Comparison of ENCODE assay signal across 21 cellular contexts in the genomic region with DNA sequence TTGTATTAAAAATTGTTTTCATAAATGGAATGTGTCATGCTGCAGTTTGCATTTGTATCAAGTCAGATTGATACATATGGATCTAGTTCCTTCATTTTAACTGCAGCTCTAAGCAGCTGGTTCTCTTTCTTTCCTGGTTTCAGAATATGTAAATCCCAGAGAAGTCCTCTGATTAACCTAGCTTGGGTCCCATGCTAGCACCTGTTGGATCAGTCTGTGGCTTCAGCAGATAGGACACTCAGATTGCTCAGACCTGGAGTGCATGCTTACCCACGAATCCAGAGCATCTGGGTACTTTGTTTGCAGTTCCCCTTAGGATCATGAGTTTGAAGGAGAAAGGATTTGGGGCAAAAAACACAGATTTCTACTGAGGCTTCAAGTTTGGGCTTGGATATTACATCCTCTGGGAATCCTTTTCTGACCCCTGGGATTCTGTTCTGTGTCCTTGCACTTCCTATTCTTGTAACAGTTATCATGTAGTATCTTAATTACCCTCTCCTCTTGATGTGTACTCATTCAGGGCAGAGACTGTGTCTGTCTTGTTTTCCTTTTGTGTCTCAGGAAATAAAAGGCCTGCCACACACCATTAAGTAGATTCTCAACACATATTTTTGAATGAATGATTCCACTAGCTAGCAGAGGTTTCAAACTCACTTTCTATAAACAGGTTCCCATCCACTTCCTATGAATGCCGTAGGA.
A peak's percentile ranks its signal among the peaks of the same experiment; 100 is the strongest.
DNase-seq lines count a peak whose midpoint lies in the region; ATAC-seq and TF ChIP-seq lines count a peak whose summit lies in the region.
"Had no signal": no experiment of that assay in that cellular context is flagged by ENCODE, and none has a peak within 500 bp of the region (broad histone marks: within the 10 kb centered on the region; RNA-seq: fewer than 3 reads in every experiment).

No MANE protein-coding gene starts in this region.

- peak overlapping the region; percentile 19 for H3K4me2 ChIP-seq in Loucy (ENCODE audit: low read depth, low read length, poor library complexity, severe bottlenecking)

- H3K9me3 ChIP-seq in Loucy (ENCODE audit: insufficient read depth, low read depth, low read length) (no peaks in the 10 kb centered on the region), tibial artery (no peaks in the 10 kb centered on the region)
- H3K9me3 ChIP-seq: HAP-1 had no signal

- no peak overlapping the region for H3K9ac ChIP-seq in Loucy (ENCODE audit: low read depth, low read length, poor library complexity, severe bottlenecking)

- H3K27ac ChIP-seq in substantia nigra (ENCODE audit: low read depth, low read length, poor library complexity, severe bottlenecking) (peak overlapping the region; percentile 33), tibial artery (no peak overlapping the region)
- H3K27ac ChIP-seq: HL-60, RWPE1 had no signal

- H3K27me3 ChIP-seq in Loucy (ENCODE audit: insufficient read depth, low read length, poor library complexity, severe bottlenecking) (no peaks in the 10 kb centered on the region), tibial artery (no peaks in the 10 kb centered on the region)

- ATAC-seq in left ventricle myocardium superior (peak; percentile 50), WTC11 (peak; percentile 59)
- ATAC-seq: PC-3 had no signal

- POLR2A ChIA-PET in WTC11 (lab: Charles Lee): no interaction called here
- POLR2A ChIA-PET in activated CD4-positive, alpha-beta T cell treated with anti-CD3 and anti-CD28 coated beads, Interleukin-2, amount 10 ng/mL, durations not matched to agents 7 days and 5 days (lab: Charles Lee): no interaction called here

- peaks cover 6% of the 10 kb centered on the region; the same call in 1 of the 2 replicates for H3K79me2 ChIP-seq in Loucy (ENCODE audit: insufficient read depth, low read length)

- H3K9me3 Mint-ChIP-seq in WTC11: no peaks in the 10 kb centered on the region
- no peaks in the 10 kb centered on the region for H3K9me3 Mint-ChIP-seq in activated CD4-positive, alpha-beta T cell treated with anti-CD3 and anti-CD28 coated beads, Interleukin-2, amount 10 ng/mL, durations not matched to agents 7 days and 5 days
- H3K9me3 Mint-ChIP-seq: CD8-positive, alpha-beta memory T cell had no signal

- H3K27ac Mint-ChIP-seq in WTC11: peak overlapping the region; percentile 64; the same call in 1 of the 2 replicates
- H3K27ac Mint-ChIP-seq in activated CD4-positive, alpha-beta T cell treated with anti-CD3 and anti-CD28 coated beads, Interleukin-2, amount 10 ng/mL, durations not matched to agents 7 days and 5 days: no peak overlapping the region

- DNase-seq in left ventricle myocardium superior (no peak), cardiac septum (ENCODE audit: low spot score) (no peak), WTC11 (ENCODE audit: low spot score) (no peak), substantia nigra (lab: John Stamatoyannopoulos, UW) (no peak), tibial artery (no peak), COLO668 (lab: John Stamatoyannopoulos, UW; ENCODE audit: unreplicated experiment) (no peak)
- DNase-seq in activated CD4-positive, alpha-beta T cell treated with anti-CD3 and anti-CD28 coated beads, Interleukin-2, amount 10 ng/mL, durations not matched to agents 7 days and 5 days: no peak
- DNase-seq: ACHN; C1 segment of cervical spinal cord; CD8-positive, alpha-beta memory T cell; DND-41; IMR-90; MM.1S; NCI-H1092; NCI-H187; PC-3; T-helper 1 cell had no signal

- H4K20me1 ChIP-seq in Loucy (ENCODE audit: insufficient read depth, low read length, poor library complexity, severe bottlenecking): no peaks in the 10 kb centered on the region

- H3K4me1 Mint-ChIP-seq in WTC11: peaks cover 50% of the 10 kb centered on the region
- H3K4me1 Mint-ChIP-seq in activated CD4-positive, alpha-beta T cell treated with anti-CD3 and anti-CD28 coated beads, Interleukin-2, amount 10 ng/mL, durations not matched to agents 7 days and 5 days: peaks cover 1% of the 10 kb centered on the region

- H3K36me3 ChIP-seq in Loucy (ENCODE audit: insufficient read depth, low read length) (peaks cover 15% of the 10 kb centered on the region; the same call in 1 of the 2 replicates), tibial artery (no peaks in the 10 kb centered on the region)
- H3K36me3 ChIP-seq: HAP-1 had no signal

- intact Hi-C loops in left ventricle myocardium superior (cut with micrococcal nuclease): no loop called here
- intact Hi-C loops in cardiac septum (cut with DNase I): no loop called here
- intact Hi-C loops in tibial artery (cut with DNase I; ENCODE audit: low total_unique reads): no loop called here

- CTCF ChIA-PET in WTC11 (lab: Charles Lee): interaction anchor here (1.4 kb wide), 1 partner anchor 142 kb away, joined by 3 read pairs; a partner anchor contains a TSS
- CTCF ChIA-PET in activated CD4-positive, alpha-beta T cell treated with anti-CD3 and anti-CD28 coated beads, Interleukin-2, amount 10 ng/mL, durations not matched to agents 7 days and 5 days (lab: Charles Lee): interaction anchor here (1.3 to 2.3 kb wide), 2 partner anchors 11 to 37 kb away, joined by 3 to 4 read pairs; no protein-coding TSS in a partner anchor

- H3K4me3 ChIP-seq in Loucy (ENCODE audit: low read length, poor library complexity, severe bottlenecking) (no peak overlapping the region), tibial artery (no peak overlapping the region)
- H3K4me3 ChIP-seq: HAP-1 had no signal

- peaks cover 1% of the 10 kb centered on the region for H3K36me3 Mint-ChIP-seq in WTC11
- no peaks in the 10 kb centered on the region for H3K36me3 Mint-ChIP-seq in activated CD4-positive, alpha-beta T cell treated with anti-CD3 and anti-CD28 coated beads, Interleukin-2, amount 10 ng/mL, durations not matched to agents 7 days and 5 days (ENCODE audit: low read depth)
- H3K36me3 Mint-ChIP-seq: CD8-positive, alpha-beta memory T cell had no signal

- TF ChIP-seq CTCF in Loucy (conservative IDR thresholded peaks at IDR 0.05; ENCODE audit: low read length) (no peak), WTC11 (IDR thresholded peaks at IDR 0.05) (no peak), tibial artery (IDR thresholded peaks at IDR 0.05) (no peak)

- no peak overlapping the region for H2AFZ ChIP-seq in Loucy (ENCODE audit: low read length)

- 0 out of 2 replicates have a peak, but pooled peaks cover 2% of the 10 kb centered on the region for H3F3A ChIP-seq in Loucy (ENCODE audit: low read depth)

- H3K4me3 Mint-ChIP-seq in WTC11: no peak overlapping the region
- no peak overlapping the region for H3K4me3 Mint-ChIP-seq in activated CD4-positive, alpha-beta T cell treated with anti-CD3 and anti-CD28 coated beads, Interleukin-2, amount 10 ng/mL, durations not matched to agents 7 days and 5 days
- H3K4me3 Mint-ChIP-seq: CD8-positive, alpha-beta memory T cell had no signal

- H3K9me2 ChIP-seq in Loucy (replicated peaks; ENCODE audit: low read depth, low read length): no peaks in the 10 kb centered on the region

- H3K4me1 ChIP-seq in Loucy (ENCODE audit: insufficient read depth, low read length, poor library complexity, severe bottlenecking) (peaks cover 25% of the 10 kb centered on the region), tibial artery (peaks cover 0 to 8% (median 3%) of the 10 kb centered on the region in 4 donors)
- H3K4me1 ChIP-seq: HAP-1 had no signal

- no peaks in the 10 kb centered on the region for H3K27me3 Mint-ChIP-seq in WTC11 (ENCODE audit: low read depth)
- H3K27me3 Mint-ChIP-seq in activated CD4-positive, alpha-beta T cell treated with anti-CD3 and anti-CD28 coated beads, Interleukin-2, amount 10 ng/mL, durations not matched to agents 7 days and 5 days: no peaks in the 10 kb centered on the region
- H3K27me3 Mint-ChIP-seq: CD8-positive, alpha-beta memory T cell had no signal

TF ChIP-seq in WTC11, 78 proteins besides CTCF, POLR2A, EP300 and RAD21 (continues in another document):
- TF ChIP-seq, protein P1, sequence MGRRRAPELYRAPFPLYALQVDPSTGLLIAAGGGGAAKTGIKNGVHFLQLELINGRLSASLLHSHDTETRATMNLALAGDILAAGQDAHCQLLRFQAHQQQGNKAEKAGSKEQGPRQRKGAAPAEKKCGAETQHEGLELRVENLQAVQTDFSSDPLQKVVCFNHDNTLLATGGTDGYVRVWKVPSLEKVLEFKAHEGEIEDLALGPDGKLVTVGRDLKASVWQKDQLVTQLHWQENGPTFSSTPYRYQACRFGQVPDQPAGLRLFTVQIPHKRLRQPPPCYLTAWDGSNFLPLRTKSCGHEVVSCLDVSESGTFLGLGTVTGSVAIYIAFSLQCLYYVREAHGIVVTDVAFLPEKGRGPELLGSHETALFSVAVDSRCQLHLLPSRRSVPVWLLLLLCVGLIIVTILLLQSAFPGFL (CRISPR knock-in tag; IDR thresholded peaks at IDR 0.05; ENCODE audit: borderline replicate concordance): no peak
- no peak for TF ChIP-seq PRRX2 (CRISPR knock-in tag; IDR thresholded peaks at IDR 0.05)
- no peak for TF ChIP-seq TEAD1 (CRISPR knock-in tag; IDR thresholded peaks at IDR 0.05)
- TF ChIP-seq ETV6 (CRISPR knock-in tag; IDR thresholded peaks at IDR 0.05): no peak
- no peak for TF ChIP-seq JUN (CRISPR knock-in tag; IDR thresholded peaks at IDR 0.05)
- TF ChIP-seq GRHL2 (CRISPR knock-in tag; IDR thresholded peaks at IDR 0.05; ENCODE audit: insufficient replicate concordance, severe bottlenecking): no peak
- TF ChIP-seq FOXP1 (CRISPR knock-in tag; IDR thresholded peaks at IDR 0.05; ENCODE audit: borderline replicate concordance): no peak
- TF ChIP-seq, protein P2, sequence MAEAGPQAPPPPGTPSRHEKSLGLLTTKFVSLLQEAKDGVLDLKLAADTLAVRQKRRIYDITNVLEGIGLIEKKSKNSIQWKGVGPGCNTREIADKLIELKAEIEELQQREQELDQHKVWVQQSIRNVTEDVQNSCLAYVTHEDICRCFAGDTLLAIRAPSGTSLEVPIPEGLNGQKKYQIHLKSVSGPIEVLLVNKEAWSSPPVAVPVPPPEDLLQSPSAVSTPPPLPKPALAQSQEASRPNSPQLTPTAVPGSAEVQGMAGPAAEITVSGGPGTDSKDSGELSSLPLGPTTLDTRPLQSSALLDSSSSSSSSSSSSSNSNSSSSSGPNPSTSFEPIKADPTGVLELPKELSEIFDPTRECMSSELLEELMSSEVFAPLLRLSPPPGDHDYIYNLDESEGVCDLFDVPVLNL (CRISPR knock-in tag; IDR thresholded peaks at IDR 0.05; ENCODE audit: borderline replicate concordance, low read depth): no peak
- TF ChIP-seq FOXK1 (CRISPR knock-in tag; IDR thresholded peaks at IDR 0.05): no peak
